ENCODE assay signal across 27 cellular contexts in the genomic region with DNA sequence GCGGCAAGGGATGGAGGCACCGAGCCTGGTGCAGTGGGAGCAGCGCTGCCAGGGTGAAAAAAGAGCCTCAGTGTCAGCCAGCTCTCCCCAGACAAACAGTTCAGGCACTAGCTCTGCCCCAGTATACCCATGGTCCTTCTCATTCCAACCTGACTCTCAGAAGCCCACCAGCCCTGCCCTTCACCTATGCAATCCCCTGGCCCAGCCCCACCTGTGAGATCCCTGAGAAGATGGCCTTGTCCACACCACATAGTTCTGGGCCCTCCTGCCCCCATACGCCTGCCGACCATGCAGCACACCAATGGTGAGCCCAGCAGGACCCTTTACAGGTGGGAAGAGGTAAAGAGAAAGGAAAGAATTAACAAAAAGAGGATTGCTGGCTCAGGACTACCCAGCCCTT. TPM values are rescaled to one million over a fixed set of nuclear protein-coding genes. Genes with fewer than 3 reads are reported as not detected.
"Had no signal": no experiment of that assay in that cellular context is flagged by ENCODE, and none has a peak within 500 bp of the region (broad histone marks: within the 10 kb centered on the region; RNA-seq: fewer than 3 reads in every experiment).

No MANE protein-coding gene starts in this region.

- H3K27ac ChIP-seq: ascending aorta, Peyer's patch, SJSA1 had no signal

- H3K4me3 Mint-ChIP-seq: activated CD4-positive, alpha-beta T cell treated with anti-CD3 and anti-CD28 coated beads, Interleukin-2, amount 10 ng/mL, durations not matched to agents 24 days and 14 days; activated CD8-positive, alpha-beta memory T cell treated with anti-CD3 and anti-CD28 coated beads, Interleukin-2, amount 10 ng/mL, durations not matched to agents 7 days and 5 days; activated naive CD4-positive, alpha-beta T cell treated with anti-CD3 and anti-CD28 coated beads, Interleukin-2, amount 50 U/mL, for 24 hours; activated T-cell treated with anti-CD3 and anti-CD28 coated beads, Interleukin-2, amount 50 U/mL, for 24 hours; activated T-helper 1 cell treated with anti-CD3 and anti-CD28 coated beads, Interleukin-12 subunit alpha, Interleukin-12 subunit beta, Interleukin-2, Interleukin-4 antibody, amounts not matched to agents 30 ng/mL and 10 ng/mL and 1 ng/mL, durations not matched to agents 14 hours and 24 hours and 36 hours; WTC11 had no signal

- H3K9me3 ChIP-seq: ascending aorta, body of pancreas, Peyer's patch, SJSA1 had no signal

- ATAC-seq: activated CD8-positive, alpha-beta memory T cell treated with anti-CD3 and anti-CD28 coated beads, Interleukin-2, amount 10 ng/mL, durations not matched to agents 7 days and 5 days; K562; SK-N-SH treated with all-trans-retinoic acid at 6 μM for 48 hours; WTC11 had no signal

- H3K27ac Mint-ChIP-seq: activated CD4-positive, alpha-beta T cell treated with anti-CD3 and anti-CD28 coated beads, Interleukin-2, amount 10 ng/mL, durations not matched to agents 24 days and 14 days; activated CD8-positive, alpha-beta memory T cell treated with anti-CD3 and anti-CD28 coated beads, Interleukin-2, amount 10 ng/mL, durations not matched to agents 7 days and 5 days; activated naive CD4-positive, alpha-beta T cell treated with anti-CD3 and anti-CD28 coated beads, Interleukin-2, amount 50 U/mL, for 24 hours; activated T-helper 1 cell treated with anti-CD3 and anti-CD28 coated beads, Interleukin-12 subunit alpha, Interleukin-12 subunit beta, Interleukin-2, Interleukin-4 antibody, amounts not matched to agents 30 ng/mL and 10 ng/mL and 1 ng/mL, durations not matched to agents 14 hours and 24 hours and 36 hours; WTC11 had no signal

- H3K4me3 ChIP-seq: ascending aorta, body of pancreas, K562, Peyer's patch, SJSA1 had no signal

- DNase-seq: activated CD4-positive, alpha-beta T cell treated with anti-CD3 and anti-CD28 coated beads for 1 hour; activated CD4-positive, alpha-beta T cell treated with anti-CD3 and anti-CD28 coated beads, Interleukin-2, amount 10 ng/mL, durations not matched to agents 24 days and 14 days; activated CD4-positive, alpha-beta T cell treated with anti-CD3 and anti-CD28 coated beads, Interleukin-2, amount 50 U/mL, for 48 hours; activated CD8-positive, alpha-beta memory T cell treated with anti-CD3 and anti-CD28 coated beads, Interleukin-2, amount 10 ng/mL, durations not matched to agents 7 days and 5 days; activated effector memory CD4-positive, alpha-beta T cell treated with Interleukin-2 at 50 U/mL for 16 hours; activated naive CD4-positive, alpha-beta T cell; activated T-cell treated with anti-CD3 and anti-CD28 coated beads, Interleukin-2, amount 50 U/mL, for 24 hours; Karpas-422; NCI-H1105 treated with DMSO at 0.1 percent for 48 hours; NCI-H1436 treated with DMSO at 0.1 percent for 48 hours; NCI-H187; NCI-H2081; NCI-H446; NCI-H524; Peyer's patch; SHP77; SW 1271 had no signal

- FAIRE-seq: bronchial epithelial cell, K562 had no signal

- H3K9me3 Mint-ChIP-seq: activated CD4-positive, alpha-beta T cell treated with anti-CD3 and anti-CD28 coated beads, Interleukin-2, amount 10 ng/mL, durations not matched to agents 24 days and 14 days; activated naive CD4-positive, alpha-beta T cell treated with anti-CD3 and anti-CD28 coated beads, Interleukin-2, amount 50 U/mL, for 24 hours; activated T-cell treated with anti-CD3 and anti-CD28 coated beads, Interleukin-2, amount 50 U/mL, for 24 hours; activated T-helper 1 cell treated with anti-CD3 and anti-CD28 coated beads, Interleukin-12 subunit alpha, Interleukin-12 subunit beta, Interleukin-2, Interleukin-4 antibody, amounts not matched to agents 30 ng/mL and 10 ng/mL and 1 ng/mL, durations not matched to agents 14 hours and 24 hours and 36 hours; WTC11 had no signal

- H3K27me3 ChIP-seq: ascending aorta, body of pancreas, Peyer's patch, SJSA1 had no signal

- H3K27me3 Mint-ChIP-seq: activated CD4-positive, alpha-beta T cell treated with anti-CD3 and anti-CD28 coated beads, Interleukin-2, amount 10 ng/mL, durations not matched to agents 24 days and 14 days; activated CD8-positive, alpha-beta memory T cell treated with anti-CD3 and anti-CD28 coated beads, Interleukin-2, amount 10 ng/mL, durations not matched to agents 7 days and 5 days; activated naive CD4-positive, alpha-beta T cell treated with anti-CD3 and anti-CD28 coated beads, Interleukin-2, amount 50 U/mL, for 24 hours; activated T-cell treated with anti-CD3 and anti-CD28 coated beads, Interleukin-2, amount 50 U/mL, for 24 hours had no signal

RNA-seq across cellular contexts. Expression of a gene that starts 15.7 kb away (rescaled TPM):
- total RNA-seq: ascending aorta, body of pancreas, Peyer's patch had no signal

RNA-seq across cellular contexts. Expression of a gene that starts 40.5 kb away (rescaled TPM):
- total RNA-seq: body of pancreas; bronchial epithelial cell; SJSA1; T-helper 1 cell treated with Interleukin-12 subunit alpha and Interleukin-12 subunit beta and Interleukin-4 antibody, amounts not matched to agents 30 ng/mL and 1 ng/mL, for 36 hours had no signal

RNA-seq across cellular contexts. Expression of a gene that starts 54.9 kb away (rescaled TPM):
- total RNA-seq: ascending aorta had no signal
